Comparison of ENCODE assay signal across 7 cellular contexts in the genomic region with DNA sequence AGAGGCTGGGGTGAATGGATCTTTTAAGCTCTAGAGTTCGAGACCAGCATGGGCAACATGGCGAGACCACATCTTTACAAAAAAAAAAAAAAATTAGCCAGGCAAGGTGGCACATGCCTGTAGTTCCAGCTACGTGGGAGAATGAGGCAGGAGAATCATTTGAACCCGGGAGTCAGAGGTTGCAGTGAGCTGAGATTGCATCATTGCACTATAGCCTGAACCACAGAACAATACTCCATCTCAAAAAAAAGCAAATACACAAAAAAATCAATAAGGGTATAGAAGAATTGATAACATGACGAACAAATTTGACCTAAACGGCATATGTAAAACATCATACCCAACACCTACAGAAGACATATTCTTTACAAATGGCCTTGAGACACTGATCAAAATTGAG.
"Had no signal": no experiment of that assay in that cellular context is flagged by ENCODE, and none has a peak within 500 bp of the region (broad histone marks: within the 10 kb centered on the region; RNA-seq: fewer than 3 reads in every experiment).

No MANE protein-coding gene starts in this region.

- H3K27ac Mint-ChIP-seq: IgD-negative memory B cell had no signal

- H3K4me3 Mint-ChIP-seq: IgD-negative memory B cell had no signal

- FAIRE-seq: HTR-8/SVneo, K562 had no signal

- H3K27ac ChIP-seq: HL-60 had no signal

- H3K4me3 ChIP-seq: K562 had no signal

- DNase-seq: IMR-90, KBM-7, KG1 had no signal

- ATAC-seq: K562 had no signal

- H3K36me3 Mint-ChIP-seq: IgD-negative memory B cell had no signal
